ENCODE assay signal across 19 cellular contexts in genomic region chr1:76161451-76161850, GRCh38.
"Had no signal": no experiment of that assay in that cellular context is flagged by ENCODE, and none has a peak within 500 bp of the region (broad histone marks: within the 10 kb centered on the region; RNA-seq: fewer than 3 reads in every experiment).

No MANE protein-coding gene starts in this region.

- H3K9me3 ChIP-seq: SJSA1 had no signal

- FAIRE-seq: HepG2, RCC 7860 had no signal

- H3K4me3 ChIP-seq: SJSA1, SK-N-MC had no signal

- H3K27ac ChIP-seq: SJSA1, SK-N-MC had no signal

- ATAC-seq: HepG2 had no signal

- H3K36me3 ChIP-seq: SJSA1 had no signal

- DNase-seq: IMR-90, Kasumi-1, KG1, MM.1S, NCI-H1092 treated with DMSO at 0.1 percent for 48 hours, NCI-H1436, NCI-H1694 treated with DMSO at 0.1 percent for 48 hours, NCI-H1930, NCI-H2081, NCI-H2107, NCI-H2227 treated with DMSO at 0.1 percent for 48 hours, NCI-H526, Right ventricle myocardium superior, RPMI8226, SIG-M5 had no signal

- H3K4me1 ChIP-seq: SJSA1 had no signal

- H3K27me3 ChIP-seq: SJSA1 had no signal
